In the genomic region with DNA sequence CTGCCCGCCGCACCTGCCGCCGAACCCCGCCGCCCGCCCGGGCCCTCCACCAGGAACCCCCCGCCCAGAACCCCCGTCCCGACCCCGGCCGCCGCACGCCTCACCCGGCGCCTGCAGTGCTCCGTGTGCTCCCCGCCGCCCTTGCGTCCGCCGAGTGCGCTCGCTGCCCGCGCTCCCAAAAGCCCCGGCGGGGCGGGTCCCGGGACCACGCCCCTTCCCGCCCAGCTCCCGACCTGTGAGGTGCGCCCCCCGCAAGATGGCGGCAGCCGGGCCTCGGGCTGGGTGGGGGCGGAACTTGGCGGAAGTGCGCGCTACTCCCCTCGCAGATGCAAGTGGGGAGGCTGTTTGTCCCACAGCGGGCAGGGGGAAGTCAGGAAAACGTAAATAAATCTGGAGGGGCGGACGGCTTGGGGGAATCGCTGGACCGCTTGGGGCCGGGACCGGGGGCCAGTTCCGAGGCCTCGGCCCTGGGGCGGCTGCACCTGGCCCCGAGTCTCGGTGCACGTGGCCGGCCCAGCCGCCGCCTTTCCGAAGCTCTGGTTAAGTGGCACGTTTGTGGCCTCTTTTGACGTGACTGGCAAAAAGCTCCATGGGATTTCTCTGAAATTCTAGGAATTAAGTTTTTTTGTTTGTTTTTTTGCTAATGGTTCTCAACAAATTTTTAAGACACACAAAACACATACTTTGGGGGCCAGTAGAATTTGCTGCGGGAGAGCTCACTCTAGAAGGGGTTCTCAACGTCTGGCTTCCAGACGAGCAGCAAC, we compare ENCODE assay signal across 1 cellular context.
TF ChIP-seq lines count a peak whose summit lies in the region.

TSS of gene EZR (minus strand) at position 156 of the 764 bp plus-strand sequence. CDS start 1,275 bp downstream, outside the sequence.

TF ChIP-seq in SK-N-SH treated with all-trans-retinoic acid at 6 μM for 48 hours, 23 proteins besides CTCF, POLR2A, EP300 and RAD21 (continued from another document):
- TF ChIP-seq, protein P1, sequence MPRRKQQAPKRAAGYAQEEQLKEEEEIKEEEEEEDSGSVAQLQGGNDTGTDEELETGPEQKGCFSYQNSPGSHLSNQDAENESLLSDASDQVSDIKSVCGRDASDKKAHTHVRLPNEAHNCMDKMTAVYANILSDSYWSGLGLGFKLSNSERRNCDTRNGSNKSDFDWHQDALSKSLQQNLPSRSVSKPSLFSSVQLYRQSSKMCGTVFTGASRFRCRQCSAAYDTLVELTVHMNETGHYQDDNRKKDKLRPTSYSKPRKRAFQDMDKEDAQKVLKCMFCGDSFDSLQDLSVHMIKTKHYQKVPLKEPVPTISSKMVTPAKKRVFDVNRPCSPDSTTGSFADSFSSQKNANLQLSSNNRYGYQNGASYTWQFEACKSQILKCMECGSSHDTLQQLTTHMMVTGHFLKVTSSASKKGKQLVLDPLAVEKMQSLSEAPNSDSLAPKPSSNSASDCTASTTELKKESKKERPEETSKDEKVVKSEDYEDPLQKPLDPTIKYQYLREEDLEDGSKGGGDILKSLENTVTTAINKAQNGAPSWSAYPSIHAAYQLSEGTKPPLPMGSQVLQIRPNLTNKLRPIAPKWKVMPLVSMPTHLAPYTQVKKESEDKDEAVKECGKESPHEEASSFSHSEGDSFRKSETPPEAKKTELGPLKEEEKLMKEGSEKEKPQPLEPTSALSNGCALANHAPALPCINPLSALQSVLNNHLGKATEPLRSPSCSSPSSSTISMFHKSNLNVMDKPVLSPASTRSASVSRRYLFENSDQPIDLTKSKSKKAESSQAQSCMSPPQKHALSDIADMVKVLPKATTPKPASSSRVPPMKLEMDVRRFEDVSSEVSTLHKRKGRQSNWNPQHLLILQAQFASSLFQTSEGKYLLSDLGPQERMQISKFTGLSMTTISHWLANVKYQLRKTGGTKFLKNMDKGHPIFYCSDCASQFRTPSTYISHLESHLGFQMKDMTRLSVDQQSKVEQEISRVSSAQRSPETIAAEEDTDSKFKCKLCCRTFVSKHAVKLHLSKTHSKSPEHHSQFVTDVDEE (CRISPR knock-in tag; IDR thresholded peaks at IDR 0.05) = peak; percentile 27; the same call in 1 of the 2 replicates
